In genomic region chr1:187498028-187498427, GRCh38 we compare ENCODE assay signal across 3 cellular contexts.
A peak's percentile ranks its signal among the peaks of the same experiment; 100 is the strongest.
TF ChIP-seq lines count a peak whose summit lies in the region.

No MANE protein-coding gene starts in this region.

TF ChIP-seq in A549, 52 proteins besides CTCF, POLR2A, EP300 and RAD21:
- peak; percentile 79 for TF ChIP-seq MAFK (IDR thresholded peaks at IDR 0.05; ENCODE audit: partially characterized antibody)
- TF ChIP-seq MYC (IDR thresholded peaks at IDR 0.05; ENCODE audit: borderline replicate concordance, low read length), result no peak
- no peak for TF ChIP-seq CHD2 (IDR thresholded peaks at IDR 0.05; ENCODE audit: low read length, partially characterized antibody)
- TF ChIP-seq USF2 (IDR thresholded peaks at IDR 0.05), result no peak

TF ChIP-seq in IMR-90, 13 proteins besides CTCF, POLR2A, EP300 and RAD21:
- TF ChIP-seq NFE2L2 (IDR thresholded peaks at IDR 0.05; ENCODE audit: low read depth, low read length) (no peak), ELK1 (IDR thresholded peaks at IDR 0.05; ENCODE audit: borderline replicate concordance, low read depth, low read length) (no peak), MAFK (IDR thresholded peaks at IDR 0.05; ENCODE audit: low read depth, low read length) (peak; percentile 75), RCOR1 (IDR thresholded peaks at IDR 0.05; ENCODE audit: insufficient replicate concordance, low read length) (no peak)

TF ChIP-seq in K562, 482 proteins besides CTCF, POLR2A, EP300 and RAD21:
- TF ChIP-seq TAF1 (IDR thresholded peaks at IDR 0.05; ENCODE audit: control insufficient read depth, extremely low read depth, insufficient read depth, low read length, severe bottlenecking), result no peak
- no peak for TF ChIP-seq ZNF232 (CRISPR knock-in tag; IDR thresholded peaks at IDR 0.05)
- no peak for TF ChIP-seq ZNF445 (CRISPR knock-in tag; IDR thresholded peaks at IDR 0.05; ENCODE audit: low read depth)
- no peak for TF ChIP-seq KDM4B (IDR thresholded peaks at IDR 0.05; ENCODE audit: borderline replicate concordance in 2 of 2, low read depth in 1 of 2)
- TF ChIP-seq FOXK2 (conservative IDR thresholded peaks at IDR 0.05 in 1 of 2, IDR thresholded peaks at IDR 0.05 in 1 of 2; ENCODE audit: low read depth in 2 of 2), result no peak
- no peak for TF ChIP-seq ATF4 (CRISPR knock-in tag; IDR thresholded peaks at IDR 0.05)
- no peak for TF ChIP-seq SNRNP70 (optimal IDR thresholded peaks at IDR 0.05; ENCODE audit: low read depth, low read length)
- no peak for TF ChIP-seq CHD2 (IDR thresholded peaks at IDR 0.05; ENCODE audit: low read depth, low read length)
- peak; percentile 33; the same call in 1 of the 2 replicates for TF ChIP-seq ZNF316 (IDR thresholded peaks at IDR 0.05)
- TF ChIP-seq SP2 (IDR thresholded peaks at IDR 0.05; ENCODE audit: extremely low read depth, low read depth, low read length, poor library complexity, severe bottlenecking), result no peak
- peak; percentile 11; the same call in 1 of the 2 replicates for TF ChIP-seq MAFK (IDR thresholded peaks at IDR 0.05; ENCODE audit: low read length)
- TF ChIP-seq, protein P1, sequence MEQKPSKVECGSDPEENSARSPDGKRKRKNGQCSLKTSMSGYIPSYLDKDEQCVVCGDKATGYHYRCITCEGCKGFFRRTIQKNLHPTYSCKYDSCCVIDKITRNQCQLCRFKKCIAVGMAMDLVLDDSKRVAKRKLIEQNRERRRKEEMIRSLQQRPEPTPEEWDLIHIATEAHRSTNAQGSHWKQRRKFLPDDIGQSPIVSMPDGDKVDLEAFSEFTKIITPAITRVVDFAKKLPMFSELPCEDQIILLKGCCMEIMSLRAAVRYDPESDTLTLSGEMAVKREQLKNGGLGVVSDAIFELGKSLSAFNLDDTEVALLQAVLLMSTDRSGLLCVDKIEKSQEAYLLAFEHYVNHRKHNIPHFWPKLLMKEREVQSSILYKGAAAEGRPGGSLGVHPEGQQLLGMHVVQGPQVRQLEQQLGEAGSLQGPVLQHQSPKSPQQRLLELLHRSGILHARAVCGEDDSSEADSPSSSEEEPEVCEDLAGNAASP (IDR thresholded peaks at IDR 0.05), result no peak
- TF ChIP-seq STAT6 (CRISPR knock-in tag; IDR thresholded peaks at IDR 0.05), result no peak
- TF ChIP-seq CHCHD3 (CRISPR knock-in tag; IDR thresholded peaks at IDR 0.05), result no peak
- TF ChIP-seq GMEB1 (CRISPR knock-in tag; IDR thresholded peaks at IDR 0.05), result no peak
- TF ChIP-seq MAFG (tag; conservative IDR thresholded peaks at IDR 0.05), result peak; percentile 24; the same call in 1 of the 2 replicates
- TF ChIP-seq TFAM (CRISPR knock-in tag; conservative IDR thresholded peaks at IDR 0.05), result no peak
- no peak for TF ChIP-seq ZNF165 (CRISPR knock-in tag; IDR thresholded peaks at IDR 0.05; ENCODE audit: borderline replicate concordance)
- no peak for TF ChIP-seq NFIC (IDR thresholded peaks at IDR 0.05)
- TF ChIP-seq CHD4 (IDR thresholded peaks at IDR 0.05; ENCODE audit: insufficient read depth, insufficient replicate concordance, low read depth, low read length, poor library complexity, severe bottlenecking), result no peak
- no peak for TF ChIP-seq RNF219 (CRISPR knock-in tag; IDR thresholded peaks at IDR 0.05)
- TF ChIP-seq, protein P2, sequence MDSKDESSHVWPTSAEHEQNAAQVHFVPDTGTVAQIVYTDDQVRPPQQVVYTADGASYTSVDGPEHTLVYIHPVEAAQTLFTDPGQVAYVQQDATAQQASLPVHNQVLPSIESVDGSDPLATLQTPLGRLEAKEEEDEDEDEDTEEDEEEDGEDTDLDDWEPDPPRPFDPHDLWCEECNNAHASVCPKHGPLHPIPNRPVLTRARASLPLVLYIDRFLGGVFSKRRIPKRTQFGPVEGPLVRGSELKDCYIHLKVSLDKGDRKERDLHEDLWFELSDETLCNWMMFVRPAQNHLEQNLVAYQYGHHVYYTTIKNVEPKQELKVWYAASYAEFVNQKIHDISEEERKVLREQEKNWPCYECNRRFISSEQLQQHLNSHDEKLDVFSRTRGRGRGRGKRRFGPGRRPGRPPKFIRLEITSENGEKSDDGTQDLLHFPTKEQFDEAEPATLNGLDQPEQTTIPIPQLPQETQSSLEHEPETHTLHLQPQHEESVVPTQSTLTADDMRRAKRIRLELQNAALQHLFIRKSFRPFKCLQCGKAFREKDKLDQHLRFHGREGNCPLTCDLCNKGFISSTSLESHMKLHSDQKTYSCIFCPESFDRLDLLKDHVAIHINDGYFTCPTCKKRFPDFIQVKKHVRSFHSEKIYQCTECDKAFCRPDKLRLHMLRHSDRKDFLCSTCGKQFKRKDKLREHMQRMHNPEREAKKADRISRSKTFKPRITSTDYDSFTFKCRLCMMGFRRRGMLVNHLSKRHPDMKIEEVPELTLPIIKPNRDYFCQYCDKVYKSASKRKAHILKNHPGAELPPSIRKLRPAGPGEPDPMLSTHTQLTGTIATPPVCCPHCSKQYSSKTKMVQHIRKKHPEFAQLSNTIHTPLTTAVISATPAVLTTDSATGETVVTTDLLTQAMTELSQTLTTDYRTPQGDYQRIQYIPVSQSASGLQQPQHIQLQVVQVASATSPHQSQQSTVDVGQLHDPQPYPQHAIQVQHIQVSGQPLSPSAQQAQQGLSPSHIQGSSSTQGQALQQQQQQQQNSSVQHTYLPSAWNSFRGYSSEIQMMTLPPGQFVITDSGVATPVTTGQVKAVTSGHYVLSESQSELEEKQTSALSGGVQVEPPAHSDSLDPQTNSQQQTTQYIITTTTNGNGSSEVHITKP (IDR thresholded peaks at IDR 0.05; ENCODE audit: partially characterized antibody), result no peak
- TF ChIP-seq, protein P3, sequence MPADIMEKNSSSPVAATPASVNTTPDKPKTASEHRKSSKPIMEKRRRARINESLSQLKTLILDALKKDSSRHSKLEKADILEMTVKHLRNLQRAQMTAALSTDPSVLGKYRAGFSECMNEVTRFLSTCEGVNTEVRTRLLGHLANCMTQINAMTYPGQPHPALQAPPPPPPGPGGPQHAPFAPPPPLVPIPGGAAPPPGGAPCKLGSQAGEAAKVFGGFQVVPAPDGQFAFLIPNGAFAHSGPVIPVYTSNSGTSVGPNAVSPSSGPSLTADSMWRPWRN (IDR thresholded peaks at IDR 0.05; ENCODE audit: low read depth), result no peak
- TF ChIP-seq SREBF2 (CRISPR knock-in tag; IDR thresholded peaks at IDR 0.05), result no peak
- TF ChIP-seq ZNF696 (CRISPR knock-in tag; conservative IDR thresholded peaks at IDR 0.05), result no peak
- no peak for TF ChIP-seq GTF3C2 (IDR thresholded peaks at IDR 0.05; ENCODE audit: borderline replicate concordance, extremely low read depth, insufficient read length)
